1 cellular context compared by ENCODE assay signal in the genomic region with DNA sequence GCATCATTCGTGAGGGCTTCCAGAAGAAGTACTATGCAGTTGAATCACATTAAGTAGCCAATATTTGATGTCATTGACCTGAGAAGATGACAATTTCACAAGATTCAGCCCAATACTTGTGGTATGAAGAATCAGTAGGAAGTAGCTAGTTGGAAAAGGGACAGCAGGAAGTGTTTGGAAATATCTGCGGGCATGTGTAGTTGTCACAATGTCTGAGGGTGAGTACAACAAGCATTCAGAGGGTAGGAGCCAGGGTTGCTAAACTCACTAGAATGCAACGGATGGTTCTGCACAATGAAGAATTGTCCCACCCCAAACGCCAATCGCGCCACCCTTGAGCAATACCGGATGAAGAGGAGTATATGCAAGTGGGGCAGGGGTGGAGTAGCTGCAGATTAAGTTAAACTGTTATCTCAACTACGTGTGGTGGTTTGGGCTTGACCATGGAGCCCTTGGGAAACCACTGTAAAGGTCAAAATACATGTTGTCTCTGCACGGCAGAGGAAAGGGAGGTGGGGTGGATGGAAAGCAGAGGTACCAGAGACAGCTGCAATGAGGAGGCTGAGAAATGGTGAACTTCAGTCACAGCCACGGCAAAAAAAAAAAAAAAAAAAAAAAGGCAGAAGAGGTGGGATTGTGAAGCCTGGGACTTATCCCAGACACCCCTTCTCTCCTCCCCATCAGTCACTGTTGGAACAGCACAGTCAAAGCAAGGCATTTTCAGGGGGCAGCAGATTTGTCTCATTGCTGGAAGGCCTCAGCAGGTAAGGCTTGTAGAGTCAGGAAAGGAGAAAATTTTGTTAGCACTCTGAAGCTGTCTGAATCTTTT.
A peak's percentile ranks its signal among the peaks of the same experiment; 100 is the strongest.
TF ChIP-seq lines count a peak whose summit lies in the region.

No MANE protein-coding gene starts in this region.

TF ChIP-seq in HepG2, 621 proteins besides CTCF, POLR2A, EP300 and RAD21 (continued from another document and continues in another):
- TF ChIP-seq, protein P1, sequence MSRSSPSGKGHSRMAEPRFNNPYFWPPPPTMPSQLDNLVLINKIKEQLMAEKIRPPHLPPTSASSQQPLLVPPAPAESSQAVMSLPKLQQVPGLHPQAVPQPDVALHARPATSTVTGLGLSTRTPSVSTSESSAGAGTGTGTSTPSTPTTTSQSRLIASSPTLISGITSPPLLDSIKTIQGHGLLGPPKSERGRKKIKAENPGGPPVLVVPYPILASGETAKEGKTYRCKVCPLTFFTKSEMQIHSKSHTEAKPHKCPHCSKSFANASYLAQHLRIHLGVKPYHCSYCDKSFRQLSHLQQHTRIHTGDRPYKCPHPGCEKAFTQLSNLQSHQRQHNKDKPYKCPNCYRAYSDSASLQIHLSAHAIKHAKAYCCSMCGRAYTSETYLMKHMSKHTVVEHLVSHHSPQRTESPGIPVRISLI (CRISPR knock-in tag; IDR thresholded peaks at IDR 0.05; ENCODE audit: borderline replicate concordance), result peak; percentile 98
- TF ChIP-seq FOSL2 (CRISPR knock-in tag; IDR thresholded peaks at IDR 0.05) (peak; percentile 94), TAF15 (IDR thresholded peaks at IDR 0.05; ENCODE audit: low read depth, low read length, poor library complexity, severe bottlenecking) (no peak), KDM4B (CRISPR knock-in tag; IDR thresholded peaks at IDR 0.05) (peak; percentile 89), MYNN (CRISPR knock-in tag; IDR thresholded peaks at IDR 0.05; ENCODE audit: low read depth) (no peak; the same call in 1 of the 2 replicates), DNMT1 (CRISPR knock-in tag; IDR thresholded peaks at IDR 0.05) (no peak), ZNF674 (CRISPR knock-in tag; IDR thresholded peaks at IDR 0.05; ENCODE audit: low read depth) (no peak), FLYWCH1 (CRISPR knock-in tag; IDR thresholded peaks at IDR 0.05) (no peak), ZSCAN30 (CRISPR knock-in tag; IDR thresholded peaks at IDR 0.05) (peak; percentile 46; the same call in 1 of the 2 replicates), MAF1 (CRISPR knock-in tag; IDR thresholded peaks at IDR 0.05; ENCODE audit: borderline replicate concordance) (0 out of 2 replicates have a peak, but pooled peaks have one; percentile 35), SP1 (IDR thresholded peaks at IDR 0.05) (no peak), SP1 (CRISPR knock-in tag; IDR thresholded peaks at IDR 0.05) (no peak), SIX4 (CRISPR knock-in tag; IDR thresholded peaks at IDR 0.05) (peak; percentile 75; the same call in 1 of the 2 replicates), RFXAP (CRISPR knock-in tag; IDR thresholded peaks at IDR 0.05; ENCODE audit: borderline replicate concordance) (peak; percentile 89; the same call in 1 of the 2 replicates), MTA1 (CRISPR knock-in tag; IDR thresholded peaks at IDR 0.05; ENCODE audit: borderline replicate concordance) (peak; percentile 88), ZKSCAN8 (CRISPR knock-in tag; IDR thresholded peaks at IDR 0.05; ENCODE audit: borderline replicate concordance) (peak; percentile 98), HOXA3 (CRISPR knock-in tag; IDR thresholded peaks at IDR 0.05) (peak; percentile 95), SMAD3 (CRISPR knock-in tag; IDR thresholded peaks at IDR 0.05) (peak; percentile 93), CBX1 (IDR thresholded peaks at IDR 0.05; ENCODE audit: low read depth) (peak; percentile 80), PHF20 (CRISPR knock-in tag; IDR thresholded peaks at IDR 0.05) (peak; percentile 63), ZNF180 (CRISPR knock-in tag; IDR thresholded peaks at IDR 0.05; ENCODE audit: borderline replicate concordance, low read depth) (no peak), ZNF224 (CRISPR knock-in tag; IDR thresholded peaks at IDR 0.05) (no peak), ZNF782 (CRISPR knock-in tag; IDR thresholded peaks at IDR 0.05; ENCODE audit: borderline replicate concordance) (no peak), SALL2 (CRISPR knock-in tag; IDR thresholded peaks at IDR 0.05) (peak; percentile 95), REPIN1 (CRISPR knock-in tag; IDR thresholded peaks at IDR 0.05; ENCODE audit: borderline replicate concordance, low read depth) (peak; percentile 99), ZKSCAN5 (CRISPR knock-in tag; IDR thresholded peaks at IDR 0.05) (no peak), FOXJ3 (CRISPR knock-in tag; IDR thresholded peaks at IDR 0.05; ENCODE audit: borderline replicate concordance) (peak; percentile 96), HIVEP1 (CRISPR knock-in tag; IDR thresholded peaks at IDR 0.05) (peak; percentile 99), ZFAT (CRISPR knock-in tag; conservative IDR thresholded peaks at IDR 0.05) (no peak), PAX8 (CRISPR knock-in tag; IDR thresholded peaks at IDR 0.05; ENCODE audit: borderline replicate concordance) (no peak), KDM3A (CRISPR knock-in tag; IDR thresholded peaks at IDR 0.05; ENCODE audit: low read depth) (peak; percentile 90), ZNF879 (CRISPR knock-in tag; IDR thresholded peaks at IDR 0.05) (no peak), ZNF207 (IDR thresholded peaks at IDR 0.05; ENCODE audit: borderline replicate concordance) (no peak)
- TF ChIP-seq, protein P2, sequence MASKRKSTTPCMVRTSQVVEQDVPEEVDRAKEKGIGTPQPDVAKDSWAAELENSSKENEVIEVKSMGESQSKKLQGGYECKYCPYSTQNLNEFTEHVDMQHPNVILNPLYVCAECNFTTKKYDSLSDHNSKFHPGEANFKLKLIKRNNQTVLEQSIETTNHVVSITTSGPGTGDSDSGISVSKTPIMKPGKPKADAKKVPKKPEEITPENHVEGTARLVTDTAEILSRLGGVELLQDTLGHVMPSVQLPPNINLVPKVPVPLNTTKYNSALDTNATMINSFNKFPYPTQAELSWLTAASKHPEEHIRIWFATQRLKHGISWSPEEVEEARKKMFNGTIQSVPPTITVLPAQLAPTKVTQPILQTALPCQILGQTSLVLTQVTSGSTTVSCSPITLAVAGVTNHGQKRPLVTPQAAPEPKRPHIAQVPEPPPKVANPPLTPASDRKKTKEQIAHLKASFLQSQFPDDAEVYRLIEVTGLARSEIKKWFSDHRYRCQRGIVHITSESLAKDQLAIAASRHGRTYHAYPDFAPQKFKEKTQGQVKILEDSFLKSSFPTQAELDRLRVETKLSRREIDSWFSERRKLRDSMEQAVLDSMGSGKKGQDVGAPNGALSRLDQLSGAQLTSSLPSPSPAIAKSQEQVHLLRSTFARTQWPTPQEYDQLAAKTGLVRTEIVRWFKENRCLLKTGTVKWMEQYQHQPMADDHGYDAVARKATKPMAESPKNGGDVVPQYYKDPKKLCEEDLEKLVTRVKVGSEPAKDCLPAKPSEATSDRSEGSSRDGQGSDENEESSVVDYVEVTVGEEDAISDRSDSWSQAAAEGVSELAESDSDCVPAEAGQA (IDR thresholded peaks at IDR 0.05; ENCODE audit: low read depth), result peak; percentile 81
- TF ChIP-seq, protein P2 (CRISPR knock-in tag; IDR thresholded peaks at IDR 0.05; ENCODE audit: borderline replicate concordance), result peak; percentile 39; the same call in 1 of the 2 replicates
- TF ChIP-seq, protein P3, sequence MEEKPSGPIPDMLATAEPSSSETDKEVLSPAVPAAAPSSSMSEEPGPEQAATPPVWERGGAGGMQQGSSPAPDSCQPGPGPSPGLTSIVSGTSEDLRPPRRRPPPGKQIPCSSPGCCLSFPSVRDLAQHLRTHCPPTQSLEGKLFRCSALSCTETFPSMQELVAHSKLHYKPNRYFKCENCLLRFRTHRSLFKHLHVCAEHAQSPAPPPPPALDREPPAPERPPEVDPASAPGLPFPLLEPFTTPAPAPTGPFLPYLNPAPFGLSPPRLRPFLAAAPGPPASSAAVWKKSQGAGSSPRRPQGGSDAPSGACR (CRISPR knock-in tag; IDR thresholded peaks at IDR 0.05), result peak; percentile 39; the same call in 1 of the 2 replicates
- TF ChIP-seq, protein P4, sequence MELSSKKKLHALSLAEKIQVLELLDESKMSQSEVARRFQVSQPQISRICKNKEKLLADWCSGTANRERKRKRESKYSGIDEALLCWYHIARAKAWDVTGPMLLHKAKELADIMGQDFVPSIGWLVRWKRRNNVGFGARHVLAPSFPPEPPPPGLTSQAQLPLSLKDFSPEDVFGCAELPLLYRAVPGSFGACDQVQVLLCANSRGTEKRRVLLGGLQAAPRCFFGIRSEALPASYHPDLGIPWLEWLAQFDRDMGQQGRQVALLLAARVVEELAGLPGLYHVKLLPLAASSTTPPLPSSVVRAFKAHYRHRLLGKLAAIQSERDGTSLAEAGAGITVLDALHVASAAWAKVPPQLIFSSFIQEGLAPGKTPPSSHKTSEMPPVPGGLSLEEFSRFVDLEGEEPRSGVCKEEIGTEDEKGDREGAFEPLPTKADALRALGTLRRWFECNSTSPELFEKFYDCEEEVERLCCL (CRISPR knock-in tag; IDR thresholded peaks at IDR 0.05; ENCODE audit: borderline replicate concordance), result no peak
- TF ChIP-seq, protein P5, sequence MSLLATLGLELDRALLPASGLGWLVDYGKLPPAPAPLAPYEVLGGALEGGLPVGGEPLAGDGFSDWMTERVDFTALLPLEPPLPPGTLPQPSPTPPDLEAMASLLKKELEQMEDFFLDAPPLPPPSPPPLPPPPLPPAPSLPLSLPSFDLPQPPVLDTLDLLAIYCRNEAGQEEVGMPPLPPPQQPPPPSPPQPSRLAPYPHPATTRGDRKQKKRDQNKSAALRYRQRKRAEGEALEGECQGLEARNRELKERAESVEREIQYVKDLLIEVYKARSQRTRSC (CRISPR knock-in tag; IDR thresholded peaks at IDR 0.05; ENCODE audit: low read depth), result peak; percentile 65; the same call in 1 of the 2 replicates
- TF ChIP-seq, protein P6, sequence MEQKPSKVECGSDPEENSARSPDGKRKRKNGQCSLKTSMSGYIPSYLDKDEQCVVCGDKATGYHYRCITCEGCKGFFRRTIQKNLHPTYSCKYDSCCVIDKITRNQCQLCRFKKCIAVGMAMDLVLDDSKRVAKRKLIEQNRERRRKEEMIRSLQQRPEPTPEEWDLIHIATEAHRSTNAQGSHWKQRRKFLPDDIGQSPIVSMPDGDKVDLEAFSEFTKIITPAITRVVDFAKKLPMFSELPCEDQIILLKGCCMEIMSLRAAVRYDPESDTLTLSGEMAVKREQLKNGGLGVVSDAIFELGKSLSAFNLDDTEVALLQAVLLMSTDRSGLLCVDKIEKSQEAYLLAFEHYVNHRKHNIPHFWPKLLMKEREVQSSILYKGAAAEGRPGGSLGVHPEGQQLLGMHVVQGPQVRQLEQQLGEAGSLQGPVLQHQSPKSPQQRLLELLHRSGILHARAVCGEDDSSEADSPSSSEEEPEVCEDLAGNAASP (CRISPR knock-in tag; IDR thresholded peaks at IDR 0.05; ENCODE audit: borderline replicate concordance), result peak; percentile 92
- TF ChIP-seq, protein P7, sequence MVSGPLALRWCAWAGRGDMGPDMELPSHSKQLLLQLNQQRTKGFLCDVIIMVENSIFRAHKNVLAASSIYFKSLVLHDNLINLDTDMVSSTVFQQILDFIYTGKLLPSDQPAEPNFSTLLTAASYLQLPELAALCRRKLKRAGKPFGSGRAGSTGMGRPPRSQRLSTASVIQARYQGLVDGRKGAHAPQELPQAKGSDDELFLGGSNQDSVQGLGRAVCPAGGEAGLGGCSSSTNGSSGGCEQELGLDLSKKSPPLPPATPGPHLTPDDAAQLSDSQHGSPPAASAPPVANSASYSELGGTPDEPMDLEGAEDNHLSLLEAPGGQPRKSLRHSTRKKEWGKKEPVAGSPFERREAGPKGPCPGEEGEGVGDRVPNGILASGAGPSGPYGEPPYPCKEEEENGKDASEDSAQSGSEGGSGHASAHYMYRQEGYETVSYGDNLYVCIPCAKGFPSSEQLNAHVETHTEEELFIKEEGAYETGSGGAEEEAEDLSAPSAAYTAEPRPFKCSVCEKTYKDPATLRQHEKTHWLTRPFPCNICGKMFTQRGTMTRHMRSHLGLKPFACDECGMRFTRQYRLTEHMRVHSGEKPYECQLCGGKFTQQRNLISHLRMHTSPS (CRISPR knock-in tag; IDR thresholded peaks at IDR 0.05; ENCODE audit: low read depth), result peak; percentile 81; the same call in 1 of the 2 replicates
- TF ChIP-seq, protein P8, sequence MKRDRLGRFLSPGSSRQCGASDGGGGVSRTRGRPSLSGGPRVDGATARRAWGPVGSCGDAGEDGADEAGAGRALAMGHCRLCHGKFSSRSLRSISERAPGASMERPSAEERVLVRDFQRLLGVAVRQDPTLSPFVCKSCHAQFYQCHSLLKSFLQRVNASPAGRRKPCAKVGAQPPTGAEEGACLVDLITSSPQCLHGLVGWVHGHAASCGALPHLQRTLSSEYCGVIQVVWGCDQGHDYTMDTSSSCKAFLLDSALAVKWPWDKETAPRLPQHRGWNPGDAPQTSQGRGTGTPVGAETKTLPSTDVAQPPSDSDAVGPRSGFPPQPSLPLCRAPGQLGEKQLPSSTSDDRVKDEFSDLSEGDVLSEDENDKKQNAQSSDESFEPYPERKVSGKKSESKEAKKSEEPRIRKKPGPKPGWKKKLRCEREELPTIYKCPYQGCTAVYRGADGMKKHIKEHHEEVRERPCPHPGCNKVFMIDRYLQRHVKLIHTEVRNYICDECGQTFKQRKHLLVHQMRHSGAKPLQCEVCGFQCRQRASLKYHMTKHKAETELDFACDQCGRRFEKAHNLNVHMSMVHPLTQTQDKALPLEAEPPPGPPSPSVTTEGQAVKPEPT (CRISPR knock-in tag; IDR thresholded peaks at IDR 0.05; ENCODE audit: low read depth), result peak; percentile 80; the same call in 1 of the 2 replicates
- TF ChIP-seq, protein P9, sequence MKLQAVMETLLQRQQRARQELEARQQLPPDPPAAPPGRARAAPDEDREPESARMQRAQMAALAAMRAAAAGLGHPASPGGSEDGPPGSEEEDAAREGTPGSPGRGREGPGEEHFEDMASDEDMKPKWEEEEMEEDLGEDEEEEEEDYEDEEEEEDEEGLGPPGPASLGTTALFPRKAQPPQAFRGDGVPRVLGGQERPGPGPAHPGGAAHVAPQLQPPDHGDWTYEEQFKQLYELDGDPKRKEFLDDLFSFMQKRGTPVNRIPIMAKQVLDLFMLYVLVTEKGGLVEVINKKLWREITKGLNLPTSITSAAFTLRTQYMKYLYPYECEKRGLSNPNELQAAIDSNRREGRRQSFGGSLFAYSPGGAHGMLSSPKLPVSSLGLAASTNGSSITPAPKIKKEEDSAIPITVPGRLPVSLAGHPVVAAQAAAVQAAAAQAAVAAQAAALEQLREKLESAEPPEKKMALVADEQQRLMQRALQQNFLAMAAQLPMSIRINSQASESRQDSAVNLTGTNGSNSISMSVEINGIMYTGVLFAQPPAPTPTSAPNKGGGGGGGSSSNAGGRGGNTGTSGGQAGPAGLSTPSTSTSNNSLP (IDR thresholded peaks at IDR 0.05; ENCODE audit: low read depth, low read length), result peak; percentile 85
- TF ChIP-seq, protein P10, sequence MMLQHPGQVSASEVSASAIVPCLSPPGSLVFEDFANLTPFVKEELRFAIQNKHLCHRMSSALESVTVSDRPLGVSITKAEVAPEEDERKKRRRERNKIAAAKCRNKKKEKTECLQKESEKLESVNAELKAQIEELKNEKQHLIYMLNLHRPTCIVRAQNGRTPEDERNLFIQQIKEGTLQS (CRISPR knock-in tag; IDR thresholded peaks at IDR 0.05), result peak; percentile 72
